15 cellular contexts compared by ENCODE assay signal in genomic region chr4:155526452-155527169, GRCh38.
DNase-seq lines count a peak whose midpoint lies in the region; ATAC-seq and TF ChIP-seq lines count a peak whose summit lies in the region.
"Had no signal": no experiment of that assay in that cellular context is flagged by ENCODE, and none has a peak within 500 bp of the region (broad histone marks: within the 10 kb centered on the region; RNA-seq: fewer than 3 reads in every experiment).

No MANE protein-coding gene starts in this region.

- H3K4me1 ChIP-seq in gastrocnemius medialis, result peaks cover 0 to 13% of the 10 kb centered on the region in 2 donors
- H3K4me1 ChIP-seq: BE2C had no signal

- H3K27me3 ChIP-seq in dorsolateral prefrontal cortex (no peaks in the 10 kb centered on the region), gastrocnemius medialis (no peaks in the 10 kb centered on the region)
- H3K27me3 ChIP-seq: BE2C had no signal

- H3K27ac Mint-ChIP-seq in activated CD4-positive, alpha-beta memory T cell treated with anti-CD3 and anti-CD28 coated beads, Interleukin-2, amount 10 ng/mL, durations not matched to agents 7 days and 5 days, result no peak overlapping the region
- H3K27ac Mint-ChIP-seq in progenitor cell of endocrine pancreas, result no peak overlapping the region
- H3K27ac Mint-ChIP-seq: HFFc6, IgD-negative memory B cell, natural killer cell had no signal

- intact Hi-C loops in dorsolateral prefrontal cortex (cut with DNase I), result no loop called here
- intact Hi-C loops in gastrocnemius medialis (cut with DNase I; ENCODE audit: low total_unique reads), result no loop called here

- DNase-seq in EH (ENCODE audit: low read depth), result peak; percentile 52
- DNase-seq in dorsolateral prefrontal cortex, result no peak
- DNase-seq in iris pigment epithelial cell (ENCODE audit: low read depth), result peak; percentile 85
- DNase-seq in gastrocnemius medialis, result no peak
- no peak for DNase-seq in activated CD4-positive, alpha-beta memory T cell treated with anti-CD3 and anti-CD28 coated beads, Interleukin-2, amount 10 ng/mL, durations not matched to agents 7 days and 5 days
- DNase-seq in progenitor cell of endocrine pancreas (ENCODE audit: low spot score, unreplicated experiment), result no peak
- DNase-seq: amygdala; BE2C; HFFc6; natural killer cell; SK-N-SH; stimulated activated CD8-positive, alpha-beta memory T cell treated with anti-CD3 and anti-CD28 coated beads, Interleukin-4, amount 100 ng/mL, for 48 hours had no signal

- in situ Hi-C loops in gastrocnemius medialis (cut with MboI; ENCODE audit: low sequenced_read_pairs in 4 of 4), result no loop called here

- peaks cover 5% of the 10 kb centered on the region for H3K9me3 Mint-ChIP-seq in activated CD4-positive, alpha-beta memory T cell treated with anti-CD3 and anti-CD28 coated beads, Interleukin-2, amount 10 ng/mL, durations not matched to agents 7 days and 5 days
- H3K9me3 Mint-ChIP-seq in progenitor cell of endocrine pancreas (ENCODE audit: low read depth), result peaks cover 7% of the 10 kb centered on the region

- peak overlapping the region in 34 of 59 donors; percentile 5 to 74 (median 42) for H3K27ac ChIP-seq in dorsolateral prefrontal cortex
- H3K27ac ChIP-seq in gastrocnemius medialis, result peak overlapping the region; percentile 48 to 70 (median 62)

- no peaks in the 10 kb centered on the region for H3K9me3 ChIP-seq in gastrocnemius medialis
- H3K9me3 ChIP-seq: BE2C, SK-N-SH had no signal

- TF ChIP-seq CTCF in dorsolateral prefrontal cortex (IDR thresholded peaks at IDR 0.05 in 54 of 56, conservative IDR thresholded peaks at IDR 0.05 in 2 of 56; ENCODE audit: low read depth in 1 of 56, partially characterized antibody in 56 of 56), result no peak
- TF ChIP-seq CTCF in gastrocnemius medialis (IDR thresholded peaks at IDR 0.05 in 4 of 5, conservative IDR thresholded peaks at IDR 0.05 in 1 of 5), result no peak
- no peak for TF ChIP-seq CTCF in progenitor cell of endocrine pancreas (IDR thresholded peaks at IDR 0.05; ENCODE audit: unreplicated experiment)

- POLR2A ChIA-PET in activated CD4-positive, alpha-beta memory T cell treated with anti-CD3 and anti-CD28 coated beads, Interleukin-2, amount 10 ng/mL, durations not matched to agents 7 days and 5 days (lab: Charles Lee), result no interaction called here

- CTCF ChIA-PET in activated CD4-positive, alpha-beta memory T cell treated with anti-CD3 and anti-CD28 coated beads, Interleukin-2, amount 10 ng/mL, durations not matched to agents 7 days and 5 days (lab: Charles Lee), result no interaction called here

- H3K4me1 Mint-ChIP-seq in activated CD4-positive, alpha-beta memory T cell treated with anti-CD3 and anti-CD28 coated beads, Interleukin-2, amount 10 ng/mL, durations not matched to agents 7 days and 5 days, result no peaks in the 10 kb centered on the region
- peaks cover 2% of the 10 kb centered on the region for H3K4me1 Mint-ChIP-seq in progenitor cell of endocrine pancreas (ENCODE audit: low read depth)
- H3K4me1 Mint-ChIP-seq: IgD-negative memory B cell, natural killer cell had no signal

- H3K36me3 ChIP-seq in gastrocnemius medialis, result no peaks in the 10 kb centered on the region
- H3K36me3 ChIP-seq: BE2C had no signal

- H3K4me3 ChIP-seq in dorsolateral prefrontal cortex, result peak overlapping the region in 4 of 59 donors; percentile 2 to 35 (median 19)
- peak overlapping the region; percentile 5 to 14 (median 10) for H3K4me3 ChIP-seq in gastrocnemius medialis

- H3K27me3 Mint-ChIP-seq in activated CD4-positive, alpha-beta memory T cell treated with anti-CD3 and anti-CD28 coated beads, Interleukin-2, amount 10 ng/mL, durations not matched to agents 7 days and 5 days, result no peaks in the 10 kb centered on the region
- H3K27me3 Mint-ChIP-seq in progenitor cell of endocrine pancreas, result no peaks in the 10 kb centered on the region

- H3K4me3 Mint-ChIP-seq in activated CD4-positive, alpha-beta memory T cell treated with anti-CD3 and anti-CD28 coated beads, Interleukin-2, amount 10 ng/mL, durations not matched to agents 7 days and 5 days, result no peak overlapping the region
- H3K4me3 Mint-ChIP-seq in progenitor cell of endocrine pancreas (ENCODE audit: low read depth), result no peak overlapping the region
- H3K4me3 Mint-ChIP-seq: HFFc6, IgD-negative memory B cell, natural killer cell had no signal

- no peaks in the 10 kb centered on the region for H3K36me3 Mint-ChIP-seq in activated CD4-positive, alpha-beta memory T cell treated with anti-CD3 and anti-CD28 coated beads, Interleukin-2, amount 10 ng/mL, durations not matched to agents 7 days and 5 days (ENCODE audit: low read depth)
- no peaks in the 10 kb centered on the region for H3K36me3 Mint-ChIP-seq in progenitor cell of endocrine pancreas (ENCODE audit: insufficient read depth)
- H3K36me3 Mint-ChIP-seq: natural killer cell had no signal

- no peak for TF ChIP-seq POLR2A in gastrocnemius medialis (IDR thresholded peaks at IDR 0.05)

- ATAC-seq in gastrocnemius medialis, result peak in 1 of 2 donors; percentile 54
- ATAC-seq in GM19395 (IDR thresholded peaks at IDR 0.05; ENCODE audit: unreplicated experiment), result no peak
- no peak for ATAC-seq in GM19328 (IDR thresholded peaks at IDR 0.05; ENCODE audit: unreplicated experiment)
- ATAC-seq: natural killer cell had no signal

Comparison
In these comparisons a context has a peak if more than half of its experiments do, and no peak if none do; other contexts are left out.
1. DNase-seq: peak in EH (single experiment) and iris pigment epithelial cell (single experiment); none in dorsolateral prefrontal cortex (0 of 10), gastrocnemius medialis (0 of 2), activated CD4-positive, alpha-beta memory T cell treated with anti-CD3 and anti-CD28 coated beads, Interleukin-2, amount 10 ng/mL, durations not matched to agents 7 days and 5 days (single experiment) and progenitor cell of endocrine pancreas (single experiment).